ENCODE assay signal across 22 cellular contexts in the genomic region with DNA sequence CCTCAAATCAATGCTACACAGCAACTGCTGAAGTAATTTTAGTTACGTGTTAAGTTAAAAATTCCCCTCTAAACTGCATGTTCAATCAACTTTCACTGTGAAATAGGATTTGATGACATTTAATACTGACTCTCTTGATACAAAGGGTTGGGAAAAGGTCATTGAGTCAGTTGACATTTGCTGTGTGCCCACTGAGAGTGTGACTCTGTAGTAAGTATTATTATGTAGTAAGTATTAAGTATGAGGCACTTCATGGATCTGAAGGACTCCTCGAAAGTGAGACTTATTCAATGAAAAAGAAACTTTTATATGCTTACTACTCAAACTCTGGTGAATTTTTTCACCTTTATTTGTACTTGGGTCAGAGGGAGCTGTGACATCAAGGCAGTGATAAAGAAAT.
DNase-seq lines count a peak whose midpoint lies in the region; ATAC-seq lines count a peak whose summit lies in the region.
"Had no signal": no experiment of that assay in that cellular context is flagged by ENCODE, and none has a peak within 500 bp of the region (broad histone marks: within the 10 kb centered on the region; RNA-seq: fewer than 3 reads in every experiment).

No MANE protein-coding gene starts in this region.

- no peaks in the 10 kb centered on the region for H3K27me3 Mint-ChIP-seq in activated naive CD4-positive, alpha-beta T cell treated with anti-CD3 and anti-CD28 coated beads for 36 hours (ENCODE audit: low read depth)
- H3K27me3 Mint-ChIP-seq in activated naive CD4-positive, alpha-beta T cell treated with anti-CD3 and anti-CD28 coated beads, Interleukin-2, amount 10 ng/mL, durations not matched to agents 7 days and 5 days: no peaks in the 10 kb centered on the region
- no peaks in the 10 kb centered on the region for H3K27me3 Mint-ChIP-seq in activated naive CD8-positive, alpha-beta T cell treated with anti-CD3 and anti-CD28 coated beads for 36 hours
- H3K27me3 Mint-ChIP-seq: IgD-negative memory B cell had no signal

- intact Hi-C loops in activated naive CD4-positive, alpha-beta T cell treated with anti-CD3 and anti-CD28 coated beads for 36 hours (cut with micrococcal nuclease): loop anchor here (1.0 kb wide), 2 partner anchors 15 to 25 kb away; no protein-coding TSS in a partner anchor
- intact Hi-C loops in head of caudate nucleus (cut with DNase I): no loop called here

- peak overlapping the region; percentile 25 for H3K27ac Mint-ChIP-seq in activated naive CD4-positive, alpha-beta T cell treated with anti-CD3 and anti-CD28 coated beads for 36 hours
- H3K27ac Mint-ChIP-seq in activated naive CD4-positive, alpha-beta T cell treated with anti-CD3 and anti-CD28 coated beads, Interleukin-2, amount 10 ng/mL, durations not matched to agents 7 days and 5 days: no peak overlapping the region
- H3K27ac Mint-ChIP-seq in activated naive CD8-positive, alpha-beta T cell treated with anti-CD3 and anti-CD28 coated beads for 36 hours: peak overlapping the region; percentile 82
- H3K27ac Mint-ChIP-seq: CD8-positive, alpha-beta T cell; H9; HFFc6 had no signal

- no peaks in the 10 kb centered on the region for H3K36me3 Mint-ChIP-seq in activated naive CD4-positive, alpha-beta T cell treated with anti-CD3 and anti-CD28 coated beads for 36 hours (ENCODE audit: low read depth)
- no peaks in the 10 kb centered on the region for H3K36me3 Mint-ChIP-seq in activated naive CD4-positive, alpha-beta T cell treated with anti-CD3 and anti-CD28 coated beads, Interleukin-2, amount 10 ng/mL, durations not matched to agents 7 days and 5 days
- no peaks in the 10 kb centered on the region for H3K36me3 Mint-ChIP-seq in activated naive CD8-positive, alpha-beta T cell treated with anti-CD3 and anti-CD28 coated beads for 36 hours
- H3K36me3 Mint-ChIP-seq: CD8-positive, alpha-beta T cell had no signal

- no peak overlapping the region for H3K4me3 Mint-ChIP-seq in activated naive CD4-positive, alpha-beta T cell treated with anti-CD3 and anti-CD28 coated beads for 36 hours
- no peak overlapping the region for H3K4me3 Mint-ChIP-seq in activated naive CD4-positive, alpha-beta T cell treated with anti-CD3 and anti-CD28 coated beads, Interleukin-2, amount 10 ng/mL, durations not matched to agents 7 days and 5 days
- peak overlapping the region; percentile 30 for H3K4me3 Mint-ChIP-seq in activated naive CD8-positive, alpha-beta T cell treated with anti-CD3 and anti-CD28 coated beads for 36 hours
- H3K4me3 Mint-ChIP-seq: CD8-positive, alpha-beta T cell; H9; HFFc6; IgD-negative memory B cell had no signal

- H3K4me1 Mint-ChIP-seq in activated naive CD4-positive, alpha-beta T cell treated with anti-CD3 and anti-CD28 coated beads for 36 hours (ENCODE audit: low read depth): peaks cover 44% of the 10 kb centered on the region
- peaks cover 17% of the 10 kb centered on the region for H3K4me1 Mint-ChIP-seq in activated naive CD4-positive, alpha-beta T cell treated with anti-CD3 and anti-CD28 coated beads, Interleukin-2, amount 10 ng/mL, durations not matched to agents 7 days and 5 days
- peaks cover 40% of the 10 kb centered on the region for H3K4me1 Mint-ChIP-seq in activated naive CD8-positive, alpha-beta T cell treated with anti-CD3 and anti-CD28 coated beads for 36 hours
- H3K4me1 Mint-ChIP-seq: IgD-negative memory B cell had no signal

- no peaks in the 10 kb centered on the region for H3K9me3 Mint-ChIP-seq in activated naive CD4-positive, alpha-beta T cell treated with anti-CD3 and anti-CD28 coated beads for 36 hours
- no peaks in the 10 kb centered on the region for H3K9me3 Mint-ChIP-seq in activated naive CD4-positive, alpha-beta T cell treated with anti-CD3 and anti-CD28 coated beads, Interleukin-2, amount 10 ng/mL, durations not matched to agents 7 days and 5 days
- H3K9me3 Mint-ChIP-seq in activated naive CD8-positive, alpha-beta T cell treated with anti-CD3 and anti-CD28 coated beads for 36 hours: no peaks in the 10 kb centered on the region
- H3K9me3 Mint-ChIP-seq: CD8-positive, alpha-beta T cell; H9; HFFc6; IgD-negative memory B cell had no signal

- ATAC-seq in stimulated activated naive CD8-positive, alpha-beta T cell treated with anti-CD3 and anti-CD28 coated beads, Interleukin-15, Interleukin-2, amounts not matched to agents 100 U/mL and 50 U/mL, for 24 hours: peak; percentile 99
- ATAC-seq: CD8-positive, alpha-beta T cell had no signal

- CTCF ChIA-PET in activated naive CD4-positive, alpha-beta T cell treated with anti-CD3 and anti-CD28 coated beads for 36 hours (lab: Charles Lee): interaction anchor here (0.6 to 2.6 kb wide), 3 partner anchors 11 to 225 kb away, joined by 3 to 7 read pairs (median 4); no protein-coding TSS in a partner anchor
- CTCF ChIA-PET in activated naive CD4-positive, alpha-beta T cell treated with anti-CD3 and anti-CD28 coated beads, Interleukin-2, amount 10 ng/mL, durations not matched to agents 7 days and 5 days (lab: Charles Lee): interaction anchor here (1.4 kb wide), 1 partner anchor 11 kb away, joined by 4 read pairs; no protein-coding TSS in a partner anchor

- peak; percentile 26 for DNase-seq in activated CD4-positive, alpha-beta T cell treated with anti-CD3 and anti-CD28 coated beads for 48 hours
- no peak for DNase-seq in activated CD4-positive, alpha-beta T cell treated with anti-CD3 and anti-CD28 coated beads, Interleukin-2, amount 50 U/mL, for 1 hour
- DNase-seq in activated naive CD4-positive, alpha-beta T cell treated with anti-CD3 and anti-CD28 coated beads for 36 hours: peak; percentile 37
- DNase-seq in activated naive CD4-positive, alpha-beta T cell treated with anti-CD3 and anti-CD28 coated beads, Interleukin-2, amount 10 ng/mL, durations not matched to agents 7 days and 5 days: no peak
- DNase-seq in activated naive CD8-positive, alpha-beta T cell treated with anti-CD3 and anti-CD28 coated beads for 36 hours: peak; percentile 17
- no peak for DNase-seq in stimulated activated naive CD8-positive, alpha-beta T cell treated with anti-CD3 and anti-CD28 coated beads, Interleukin-15, Interleukin-2, amounts not matched to agents 100 U/mL and 50 U/mL, for 24 hours
- DNase-seq in superior temporal gyrus (ENCODE audit: extremely low spot score): no peak
- no peak for DNase-seq in head of caudate nucleus
- DNase-seq: AML-193; C1 segment of cervical spinal cord; CD8-positive, alpha-beta T cell; GM23248; H9; HFFc6; NCI-H1105; NCI-H146; NCI-H2029; NCI-H345; NCI-H524; NCI-H774; NK-92 treated with Interleukin-12 subunit alpha and Interleukin-12 subunit beta, amount 100 ng/mL, for 24 hours had no signal

Comparison
In these comparisons a context has a peak if more than half of its experiments do, and no peak if none do; other contexts are left out.
1. DNase-seq: peak in activated CD4-positive, alpha-beta T cell treated with anti-CD3 and anti-CD28 coated beads for 48 hours (single experiment), activated naive CD4-positive, alpha-beta T cell treated with anti-CD3 and anti-CD28 coated beads for 36 hours (single experiment) and activated naive CD8-positive, alpha-beta T cell treated with anti-CD3 and anti-CD28 coated beads for 36 hours (single experiment); none in activated CD4-positive, alpha-beta T cell treated with anti-CD3 and anti-CD28 coated beads, Interleukin-2, amount 50 U/mL, for 1 hour (single experiment), activated naive CD4-positive, alpha-beta T cell treated with anti-CD3 and anti-CD28 coated beads, Interleukin-2, amount 10 ng/mL, durations not matched to agents 7 days and 5 days (single experiment), stimulated activated naive CD8-positive, alpha-beta T cell treated with anti-CD3 and anti-CD28 coated beads, Interleukin-15, Interleukin-2, amounts not matched to agents 100 U/mL and 50 U/mL, for 24 hours (single experiment), superior temporal gyrus (single experiment) and head of caudate nucleus (0 of 42).